25 cellular contexts compared by ENCODE assay signal in genomic region chrX:43706786-43707185, GRCh38. TPM values are rescaled to one million over a fixed set of nuclear protein-coding genes. Genes with fewer than 3 reads are reported as not detected.
DNase-seq lines count a peak whose midpoint lies in the region; ATAC-seq and TF ChIP-seq lines count a peak whose summit lies in the region.
"Had no signal": no experiment of that assay in that cellular context is flagged by ENCODE, and none has a peak within 500 bp of the region (broad histone marks: within the 10 kb centered on the region; RNA-seq: fewer than 3 reads in every experiment).

No MANE protein-coding gene starts in this region.

- intact Hi-C loops in activated CD4-positive, alpha-beta T cell treated with anti-CD3 and anti-CD28 coated beads, Interleukin-2, amount 10 ng/mL, durations not matched to agents 24 days and 14 days (cut with micrococcal nuclease): no loop called here

- H3K27me3 ChIP-seq in ACC112 (ENCODE audit: insufficient read depth, low read length) (no peaks in the 10 kb centered on the region), RWPE2 (ENCODE audit: insufficient read depth, poor library complexity, severe bottlenecking) (no peaks in the 10 kb centered on the region), stomach smooth muscle (ENCODE audit: control insufficient read depth in 1 of 2, insufficient read depth in 2 of 2, low read length in 2 of 2) (no peaks in the 10 kb centered on the region)
- H3K27me3 ChIP-seq: foreskin keratinocyte, ovary had no signal

- ATAC-seq in RWPE2 (ENCODE audit: low read depth): no peak
- ATAC-seq in GM18867 (IDR thresholded peaks at IDR 0.05; ENCODE audit: unreplicated experiment): no peak
- ATAC-seq: activated T-cell treated with anti-CD3 and anti-CD28 coated beads, Interleukin-2, amount 50 U/mL, for 4 hours; foreskin keratinocyte; HepG2 had no signal

- peak overlapping the region; percentile 98 for H3K27ac ChIP-seq in ACC112 (ENCODE audit: low read depth, low read length)
- H3K27ac ChIP-seq in RWPE2 (ENCODE audit: poor library complexity, severe bottlenecking): peak overlapping the region; percentile 49
- peak overlapping the region; percentile 38 for H3K27ac ChIP-seq in stomach smooth muscle (ENCODE audit: low read length)
- H3K27ac ChIP-seq: foreskin keratinocyte, ovary, WERI-Rb-1 had no signal

- H3K9me3 ChIP-seq in RWPE2 (ENCODE audit: severe bottlenecking): no peaks in the 10 kb centered on the region
- no peaks in the 10 kb centered on the region for H3K9me3 ChIP-seq in stomach smooth muscle (ENCODE audit: control insufficient read depth in 2 of 2, low read length in 2 of 2)
- H3K9me3 ChIP-seq: ovary had no signal

- TF ChIP-seq CTCF in RWPE2 (IDR thresholded peaks at IDR 0.05; ENCODE audit: poor library complexity, severe bottlenecking): no peak
- TF ChIP-seq CTCF in fibroblast of villous mesenchyme (IDR thresholded peaks at IDR 0.05; ENCODE audit: insufficient read depth, low read depth, low read length): no peak
- no peak for TF ChIP-seq CTCF in progenitor cell of endocrine pancreas (IDR thresholded peaks at IDR 0.05; ENCODE audit: unreplicated experiment)

- no peaks in the 10 kb centered on the region for H3K79me2 ChIP-seq in ACC112 (ENCODE audit: control insufficient read depth, insufficient read depth, low read length, unreplicated experiment)

- H3K9ac ChIP-seq in stomach smooth muscle (ENCODE audit: low read length in 2 of 2): no peak overlapping the region

- peaks cover 2% of the 10 kb centered on the region; the same call in 1 of the 2 replicates for H3K36me3 ChIP-seq in ACC112 (ENCODE audit: insufficient read depth, low read length)
- H3K36me3 ChIP-seq in RWPE2 (ENCODE audit: low read depth): no peaks in the 10 kb centered on the region
- H3K36me3 ChIP-seq in stomach smooth muscle (ENCODE audit: control insufficient read depth in 2 of 2, insufficient read depth in 2 of 2, low read length in 2 of 2): no peaks in the 10 kb centered on the region
- H3K36me3 ChIP-seq: ovary, WERI-Rb-1 had no signal

- peaks cover 1% of the 10 kb centered on the region for H3K36me3 Mint-ChIP-seq in progenitor cell of endocrine pancreas (ENCODE audit: insufficient read depth)
- no peaks in the 10 kb centered on the region for H3K36me3 Mint-ChIP-seq in activated CD4-positive, alpha-beta T cell treated with anti-CD3 and anti-CD28 coated beads, Interleukin-2, amount 10 ng/mL, durations not matched to agents 24 days and 14 days (ENCODE audit: low read depth)
- H3K36me3 Mint-ChIP-seq: activated CD4-positive, alpha-beta memory T cell treated with anti-CD3 and anti-CD28 coated beads for 36 hours; activated naive CD4-positive, alpha-beta T cell treated with anti-CD3 and anti-CD28 coated beads, Interleukin-2, amount 50 U/mL, for 24 hours; brain; type B pancreatic cell had no signal

- H3K4me3 Mint-ChIP-seq in progenitor cell of endocrine pancreas (ENCODE audit: low read depth): no peak overlapping the region
- H3K4me3 Mint-ChIP-seq in activated CD4-positive, alpha-beta T cell treated with anti-CD3 and anti-CD28 coated beads, Interleukin-2, amount 10 ng/mL, durations not matched to agents 24 days and 14 days: no peak overlapping the region
- H3K4me3 Mint-ChIP-seq: activated CD4-positive, alpha-beta memory T cell treated with anti-CD3 and anti-CD28 coated beads for 36 hours; activated naive CD4-positive, alpha-beta T cell treated with anti-CD3 and anti-CD28 coated beads, Interleukin-2, amount 50 U/mL, for 24 hours; activated T-cell treated with anti-CD3 and anti-CD28 coated beads, Interleukin-2, amount 50 U/mL, for 4 hours; brain; HFFc6; T-helper 1 cell treated with Interleukin-12 subunit alpha and Interleukin-12 subunit beta and Interleukin-4 antibody, amounts not matched to agents 30 μg/mL and 1 μg/mL, for 36 hours; type B pancreatic cell had no signal

- peaks cover 15% of the 10 kb centered on the region for H3K9me3 Mint-ChIP-seq in progenitor cell of endocrine pancreas (ENCODE audit: low read depth)
- no peaks in the 10 kb centered on the region for H3K9me3 Mint-ChIP-seq in activated CD4-positive, alpha-beta T cell treated with anti-CD3 and anti-CD28 coated beads, Interleukin-2, amount 10 ng/mL, durations not matched to agents 24 days and 14 days
- H3K9me3 Mint-ChIP-seq: activated CD4-positive, alpha-beta memory T cell treated with anti-CD3 and anti-CD28 coated beads for 36 hours; activated naive CD4-positive, alpha-beta T cell treated with anti-CD3 and anti-CD28 coated beads, Interleukin-2, amount 50 U/mL, for 24 hours; activated T-cell treated with anti-CD3 and anti-CD28 coated beads, Interleukin-2, amount 50 U/mL, for 4 hours; brain; T-helper 1 cell treated with Interleukin-12 subunit alpha and Interleukin-12 subunit beta and Interleukin-4 antibody, amounts not matched to agents 30 μg/mL and 1 μg/mL, for 36 hours; type B pancreatic cell had no signal

- peaks cover 15% of the 10 kb centered on the region for H3K4me1 Mint-ChIP-seq in progenitor cell of endocrine pancreas (ENCODE audit: low read depth)
- H3K4me1 Mint-ChIP-seq in activated CD4-positive, alpha-beta T cell treated with anti-CD3 and anti-CD28 coated beads, Interleukin-2, amount 10 ng/mL, durations not matched to agents 24 days and 14 days: no peaks in the 10 kb centered on the region
- H3K4me1 Mint-ChIP-seq: activated naive CD4-positive, alpha-beta T cell treated with anti-CD3 and anti-CD28 coated beads, Interleukin-2, amount 50 U/mL, for 24 hours had no signal

- peaks cover 52% of the 10 kb centered on the region for H3K4me1 ChIP-seq in ACC112 (ENCODE audit: control insufficient read depth, insufficient read depth, low read length, unreplicated experiment)
- peaks cover 21% of the 10 kb centered on the region for H3K4me1 ChIP-seq in RWPE2 (ENCODE audit: insufficient read depth, poor library complexity, severe bottlenecking)
- H3K4me1 ChIP-seq in stomach smooth muscle (ENCODE audit: control insufficient read depth, insufficient read depth, low read length): peaks cover 9% of the 10 kb centered on the region

- no peak overlapping the region for H2AFZ ChIP-seq in ACC112 (ENCODE audit: low read length, unreplicated experiment)

- H3K4me3 ChIP-seq in ACC112 (ENCODE audit: low read depth, low read length): no peak overlapping the region
- no peak overlapping the region for H3K4me3 ChIP-seq in RWPE2 (ENCODE audit: severe bottlenecking)
- no peak overlapping the region for H3K4me3 ChIP-seq in fibroblast of villous mesenchyme (ENCODE audit: low read depth, low read length)
- H3K4me3 ChIP-seq in stomach smooth muscle (ENCODE audit: low read length in 2 of 2): no peak overlapping the region
- H3K4me3 ChIP-seq: ovary had no signal

- H3K27ac Mint-ChIP-seq in progenitor cell of endocrine pancreas: no peak overlapping the region
- H3K27ac Mint-ChIP-seq in activated CD4-positive, alpha-beta T cell treated with anti-CD3 and anti-CD28 coated beads, Interleukin-2, amount 10 ng/mL, durations not matched to agents 24 days and 14 days: no peak overlapping the region
- H3K27ac Mint-ChIP-seq: activated CD4-positive, alpha-beta memory T cell treated with anti-CD3 and anti-CD28 coated beads for 36 hours; activated naive CD4-positive, alpha-beta T cell treated with anti-CD3 and anti-CD28 coated beads, Interleukin-2, amount 50 U/mL, for 24 hours; HFFc6; T-helper 1 cell treated with Interleukin-12 subunit alpha and Interleukin-12 subunit beta and Interleukin-4 antibody, amounts not matched to agents 30 μg/mL and 1 μg/mL, for 36 hours; type B pancreatic cell had no signal

- no peak for DNase-seq in RWPE2 (ENCODE audit: low spot score)
- DNase-seq in fibroblast of villous mesenchyme (ENCODE audit: low read depth): peak; percentile 59
- no peak for DNase-seq in progenitor cell of endocrine pancreas (ENCODE audit: low spot score, unreplicated experiment)
- no peak for DNase-seq in activated CD4-positive, alpha-beta T cell treated with anti-CD3 and anti-CD28 coated beads, Interleukin-2, amount 10 ng/mL, durations not matched to agents 24 days and 14 days
- DNase-seq in OCI-M1 (lab: John Stamatoyannopoulos, UW): no peak
- DNase-seq: activated CD4-positive, alpha-beta memory T cell treated with anti-CD3 and anti-CD28 coated beads for 36 hours; activated T-cell treated with anti-CD3 and anti-CD28 coated beads, Interleukin-2, amount 50 U/mL, for 4 hours; COR-L47; foreskin keratinocyte; HFFc6; MM.1S; NCI-H187; NCI-H446; NK-92 treated with Interleukin-12 subunit alpha and Interleukin-12 subunit beta, amount 100 ng/mL, for 24 hours; ovary; SHP77 treated with DMSO at 0.1 percent for 48 hours; WERI-Rb-1 had no signal

- no peaks in the 10 kb centered on the region for H3K27me3 Mint-ChIP-seq in progenitor cell of endocrine pancreas
- H3K27me3 Mint-ChIP-seq in activated CD4-positive, alpha-beta T cell treated with anti-CD3 and anti-CD28 coated beads, Interleukin-2, amount 10 ng/mL, durations not matched to agents 24 days and 14 days: no peaks in the 10 kb centered on the region
- H3K27me3 Mint-ChIP-seq: activated naive CD4-positive, alpha-beta T cell treated with anti-CD3 and anti-CD28 coated beads, Interleukin-2, amount 50 U/mL, for 24 hours; brain; type B pancreatic cell had no signal

RNA-seq across cellular contexts. Expression of gene MAOA, which starts 50.7 kb away (rescaled TPM):
- total RNA-seq in fibroblast of villous mesenchyme (2.6 and 7.8 TPM in 2 replicates), progenitor cell of endocrine pancreas (12.0 and 12.5 TPM in 2 replicates)
- 1.8 and 2.0 TPM in 2 replicates for total RNA-seq in activated CD4-positive, alpha-beta T cell treated with anti-CD3 and anti-CD28 coated beads, Interleukin-2, amount 10 ng/mL, durations not matched to agents 24 days and 14 days

Comparison
In these comparisons a context has a peak if more than half of its experiments do, and no peak if none do; other contexts are left out.
1. H3K27ac ChIP-seq: peak in every context shown above with its lines; median percentile 98 in ACC112; 49 in RWPE2; 38 in stomach smooth muscle.